22 cellular contexts compared by ENCODE assay signal in the genomic region with DNA sequence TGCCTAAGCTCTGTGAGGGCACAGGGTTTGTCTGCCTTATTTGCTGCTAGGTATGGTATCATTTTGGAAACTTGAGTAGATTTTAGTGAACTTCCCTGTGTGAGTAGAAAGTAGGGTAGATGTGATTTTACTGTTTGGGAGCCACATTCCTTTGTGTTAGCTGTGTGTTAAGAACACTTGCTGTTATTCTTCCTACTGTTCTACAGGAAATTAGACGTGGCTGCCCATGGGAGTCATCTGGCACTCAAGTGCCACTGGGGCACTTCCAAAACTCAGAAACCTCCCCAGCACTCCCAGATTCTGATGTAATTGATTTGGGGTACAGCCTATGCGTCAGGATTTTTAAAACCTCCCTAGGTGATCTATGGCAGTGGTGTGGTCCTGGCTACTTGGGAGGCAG.
A peak's percentile ranks its signal among the peaks of the same experiment; 100 is the strongest.
DNase-seq lines count a peak whose midpoint lies in the region; ATAC-seq and TF ChIP-seq lines count a peak whose summit lies in the region.
"Had no signal": no experiment of that assay in that cellular context is flagged by ENCODE, and none has a peak within 500 bp of the region (broad histone marks: within the 10 kb centered on the region; RNA-seq: fewer than 3 reads in every experiment).

No MANE protein-coding gene starts in this region.

- H3K36me3 ChIP-seq in aorta (ENCODE audit: control insufficient read depth in 1 of 2, insufficient read depth in 2 of 2, low read length in 1 of 2), result no peaks in the 10 kb centered on the region

- H3K27me3 Mint-ChIP-seq in glutamatergic neuron (ENCODE audit: unreplicated experiment), result peaks cover 4% of the 10 kb centered on the region
- H3K27me3 Mint-ChIP-seq: IgD-negative memory B cell had no signal

- H3K27ac ChIP-seq in aorta (ENCODE audit: low read depth in 1 of 2, low read length in 2 of 2), result peak overlapping the region; percentile 46 to 69
- H3K27ac ChIP-seq: C4-2B had no signal

- intact Hi-C loops in aorta (cut with DNase I), result no loop called here
- intact Hi-C loops in lower leg skin (cut with DNase I; ENCODE audit: low total_unique reads), result no loop called here

- TF ChIP-seq CTCF in glutamatergic neuron (IDR thresholded peaks at IDR 0.05; ENCODE audit: partially characterized antibody, unreplicated experiment), result no peak
- no peak for TF ChIP-seq CTCF in lower leg skin (IDR thresholded peaks at IDR 0.05)

- TF ChIP-seq POLR2A in lower leg skin (IDR thresholded peaks at IDR 0.05), result no peak

- H3K27ac Mint-ChIP-seq in glutamatergic neuron (ENCODE audit: unreplicated experiment), result peak overlapping the region; percentile 3
- H3K27ac Mint-ChIP-seq: CD8-positive, alpha-beta memory T cell; IgD-negative memory B cell had no signal

- H3K9me3 ChIP-seq in aorta (ENCODE audit: control insufficient read depth, low read length), result no peaks in the 10 kb centered on the region

- DNase-seq in GM03348 (ENCODE audit: low spot score), result peak; percentile 25
- DNase-seq in glutamatergic neuron, result no peak
- no peak for DNase-seq in aorta
- DNase-seq in central memory CD4-positive, alpha-beta T cell, result no peak
- DNase-seq in lower leg skin (ENCODE audit: low spot score in 2 of 2), result no peak
- no peak for DNase-seq in DMS153 treated with DMSO at 0.1 percent for 48 hours (lab: John Stamatoyannopoulos, UW; ENCODE audit: unreplicated experiment)
- DNase-seq: ACHN; AML-193; CD8-positive, alpha-beta memory T cell; DMS53; MV-4-11; NCI-H1105 treated with DMSO at 0.1 percent for 48 hours; NCI-H2029 treated with DMSO at 0.1 percent for 48 hours; NCI-H2171; NCI-H345; NCI-H524; NCI-H774; NK-92 treated with Interleukin-12 subunit alpha and Interleukin-12 subunit beta, amount 100 ng/mL, for 24 hours had no signal

- 2 to 6% methylated on average over 2 of the region's 2 CpGs for WGBS in aorta, 2 donors
- WGBS in lower leg skin, 2 donors, result 51 to 68% methylated on average over 2 of the region's 2 CpGs

- H3K4me3 Mint-ChIP-seq in glutamatergic neuron (ENCODE audit: unreplicated experiment), result no peak overlapping the region
- H3K4me3 Mint-ChIP-seq: CD8-positive, alpha-beta memory T cell; IgD-negative memory B cell had no signal

- ATAC-seq in SK-N-SH treated with all-trans-retinoic acid at 6 μM for 48 hours (peak; percentile 89), aorta (ENCODE audit: low FRiP score) (no peak)
- ATAC-seq: Panc1 had no signal

- H3K4me1 ChIP-seq in aorta (ENCODE audit: control insufficient read depth in 1 of 2, insufficient read depth in 2 of 2, low read length in 2 of 2), result peaks cover 4 to 9% of the 10 kb centered on the region in 2 donors

- no peaks in the 10 kb centered on the region for H3K27me3 ChIP-seq in aorta (ENCODE audit: control insufficient read depth in 1 of 2, insufficient read depth in 2 of 2, low read length in 1 of 2)

- peaks cover 7% of the 10 kb centered on the region for H3K9me3 Mint-ChIP-seq in glutamatergic neuron (ENCODE audit: unreplicated experiment)
- H3K9me3 Mint-ChIP-seq: CD8-positive, alpha-beta memory T cell had no signal

- H3K4me3 ChIP-seq in aorta (ENCODE audit: low read length in 2 of 2), result no peak overlapping the region
- no peak overlapping the region for H3K4me3 ChIP-seq in lower leg skin (ENCODE audit: low read depth, poor library complexity, severe bottlenecking)

- H3K36me3 Mint-ChIP-seq in glutamatergic neuron (ENCODE audit: unreplicated experiment), result no peaks in the 10 kb centered on the region
- H3K36me3 Mint-ChIP-seq: CD8-positive, alpha-beta memory T cell had no signal

- peaks cover 31% of the 10 kb centered on the region for H3K4me1 Mint-ChIP-seq in glutamatergic neuron (ENCODE audit: low read depth, unreplicated experiment)
- H3K4me1 Mint-ChIP-seq: CD8-positive, alpha-beta memory T cell; IgD-negative memory B cell had no signal

TF ChIP-seq in SK-N-SH treated with all-trans-retinoic acid at 6 μM for 48 hours, 23 proteins besides CTCF, POLR2A, EP300 and RAD21:
- TF ChIP-seq BACH2 (CRISPR knock-in tag; IDR thresholded peaks at IDR 0.05; ENCODE audit: borderline replicate concordance) (no peak), ZNF8 (CRISPR knock-in tag; IDR thresholded peaks at IDR 0.05) (no peak), ZNF70 (CRISPR knock-in tag; IDR thresholded peaks at IDR 0.05) (no peak), ZC3H10 (CRISPR knock-in tag; IDR thresholded peaks at IDR 0.05) (no peak), ZNF565 (CRISPR knock-in tag; conservative IDR thresholded peaks at IDR 0.05; ENCODE audit: low read depth) (no peak), SNAI2 (CRISPR knock-in tag; IDR thresholded peaks at IDR 0.05) (no peak), ARNTL (CRISPR knock-in tag; IDR thresholded peaks at IDR 0.05; ENCODE audit: borderline replicate concordance, low read depth) (no peak), ZFP3 (CRISPR knock-in tag; IDR thresholded peaks at IDR 0.05) (no peak), CSDC2 (CRISPR knock-in tag; IDR thresholded peaks at IDR 0.05) (no peak), RARB (CRISPR knock-in tag; IDR thresholded peaks at IDR 0.05) (no peak), TOX (CRISPR knock-in tag; IDR thresholded peaks at IDR 0.05; ENCODE audit: borderline replicate concordance) (no peak)
- TF ChIP-seq, protein P1, sequence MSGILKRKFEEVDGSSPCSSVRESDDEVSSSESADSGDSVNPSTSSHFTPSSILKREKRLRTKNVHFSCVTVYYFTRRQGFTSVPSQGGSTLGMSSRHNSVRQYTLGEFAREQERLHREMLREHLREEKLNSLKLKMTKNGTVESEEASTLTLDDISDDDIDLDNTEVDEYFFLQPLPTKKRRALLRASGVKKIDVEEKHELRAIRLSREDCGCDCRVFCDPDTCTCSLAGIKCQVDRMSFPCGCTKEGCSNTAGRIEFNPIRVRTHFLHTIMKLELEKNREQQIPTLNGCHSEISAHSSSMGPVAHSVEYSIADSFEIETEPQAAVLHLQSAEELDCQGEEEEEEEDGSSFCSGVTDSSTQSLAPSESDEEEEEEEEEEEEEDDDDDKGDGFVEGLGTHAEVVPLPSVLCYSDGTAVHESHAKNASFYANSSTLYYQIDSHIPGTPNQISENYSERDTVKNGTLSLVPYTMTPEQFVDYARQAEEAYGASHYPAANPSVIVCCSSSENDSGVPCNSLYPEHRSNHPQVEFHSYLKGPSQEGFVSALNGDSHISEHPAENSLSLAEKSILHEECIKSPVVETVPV (CRISPR knock-in tag; IDR thresholded peaks at IDR 0.05), result no peak
- TF ChIP-seq, protein P2, sequence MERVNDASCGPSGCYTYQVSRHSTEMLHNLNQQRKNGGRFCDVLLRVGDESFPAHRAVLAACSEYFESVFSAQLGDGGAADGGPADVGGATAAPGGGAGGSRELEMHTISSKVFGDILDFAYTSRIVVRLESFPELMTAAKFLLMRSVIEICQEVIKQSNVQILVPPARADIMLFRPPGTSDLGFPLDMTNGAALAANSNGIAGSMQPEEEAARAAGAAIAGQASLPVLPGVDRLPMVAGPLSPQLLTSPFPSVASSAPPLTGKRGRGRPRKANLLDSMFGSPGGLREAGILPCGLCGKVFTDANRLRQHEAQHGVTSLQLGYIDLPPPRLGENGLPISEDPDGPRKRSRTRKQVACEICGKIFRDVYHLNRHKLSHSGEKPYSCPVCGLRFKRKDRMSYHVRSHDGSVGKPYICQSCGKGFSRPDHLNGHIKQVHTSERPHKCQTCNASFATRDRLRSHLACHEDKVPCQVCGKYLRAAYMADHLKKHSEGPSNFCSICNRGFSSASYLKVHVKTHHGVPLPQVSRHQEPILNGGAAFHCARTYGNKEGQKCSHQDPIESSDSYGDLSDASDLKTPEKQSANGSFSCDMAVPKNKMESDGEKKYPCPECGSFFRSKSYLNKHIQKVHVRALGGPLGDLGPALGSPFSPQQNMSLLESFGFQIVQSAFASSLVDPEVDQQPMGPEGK (CRISPR knock-in tag; IDR thresholded peaks at IDR 0.05; ENCODE audit: borderline replicate concordance), result no peak
- TF ChIP-seq, protein P3, sequence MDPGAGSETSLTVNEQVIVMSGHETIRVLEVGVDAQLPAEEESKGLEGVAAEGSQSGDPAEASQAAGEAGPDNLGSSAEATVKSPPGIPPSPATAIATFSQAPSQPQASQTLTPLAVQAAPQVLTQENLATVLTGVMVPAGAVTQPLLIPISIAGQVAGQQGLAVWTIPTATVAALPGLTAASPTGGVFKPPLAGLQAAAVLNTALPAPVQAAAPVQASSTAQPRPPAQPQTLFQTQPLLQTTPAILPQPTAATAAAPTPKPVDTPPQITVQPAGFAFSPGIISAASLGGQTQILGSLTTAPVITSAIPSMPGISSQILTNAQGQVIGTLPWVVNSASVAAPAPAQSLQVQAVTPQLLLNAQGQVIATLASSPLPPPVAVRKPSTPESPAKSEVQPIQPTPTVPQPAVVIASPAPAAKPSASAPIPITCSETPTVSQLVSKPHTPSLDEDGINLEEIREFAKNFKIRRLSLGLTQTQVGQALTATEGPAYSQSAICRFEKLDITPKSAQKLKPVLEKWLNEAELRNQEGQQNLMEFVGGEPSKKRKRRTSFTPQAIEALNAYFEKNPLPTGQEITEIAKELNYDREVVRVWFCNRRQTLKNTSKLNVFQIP (CRISPR knock-in tag; IDR thresholded peaks at IDR 0.05; ENCODE audit: borderline replicate concordance, low read depth), result no peak
TF ChIP-seq in SK-N-SH treated with all-trans-retinoic acid at 6 μM for 48 hours: peak in this region for 0.
